ENCODE assay signal across 15 cellular contexts in the genomic region with DNA sequence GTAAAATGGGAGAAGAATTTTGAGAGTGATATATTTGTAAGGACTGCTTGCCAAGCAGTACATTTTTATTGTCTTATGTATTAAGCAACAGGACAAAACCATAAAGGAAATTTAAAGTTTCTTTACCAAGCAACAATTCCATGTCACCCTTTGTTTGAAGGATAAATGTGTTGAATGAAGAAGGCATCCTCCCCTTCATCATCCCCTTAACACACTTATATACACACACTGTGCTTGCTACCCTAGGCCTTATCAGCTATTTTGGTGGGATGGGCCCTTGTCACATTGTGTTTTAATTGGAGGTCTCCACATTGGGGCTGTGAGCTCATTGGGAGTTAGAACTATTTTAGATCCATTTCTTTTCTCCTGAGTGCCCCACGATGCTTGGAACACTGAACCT. TPM values are rescaled to one million over a fixed set of nuclear protein-coding genes. Genes with fewer than 3 reads are reported as not detected.
DNase-seq lines count a peak whose midpoint lies in the region; ATAC-seq and TF ChIP-seq lines count a peak whose summit lies in the region.
"Had no signal": no experiment of that assay in that cellular context is flagged by ENCODE, and none has a peak within 500 bp of the region (broad histone marks: within the 10 kb centered on the region; RNA-seq: fewer than 3 reads in every experiment).

No MANE protein-coding gene starts in this region.

- H3K27ac ChIP-seq in breast epithelium, result no peak overlapping the region
- H3K27ac ChIP-seq in gastroesophageal sphincter, result peak overlapping the region in 3 of 4 donors; percentile 83 to 90 (median 87)
- no peak overlapping the region for H3K27ac ChIP-seq in thoracic aorta

- H3K36me3 Mint-ChIP-seq in MCF 10A (ENCODE audit: insufficient read depth, unreplicated experiment), result peaks cover 6% of the 10 kb centered on the region

- no peaks in the 10 kb centered on the region for H3K36me3 ChIP-seq in breast epithelium
- peaks cover 13% of the 10 kb centered on the region for H3K36me3 ChIP-seq in NT2/D1 (ENCODE audit: insufficient read depth, insufficient read length, low read length)
- no peaks in the 10 kb centered on the region for H3K36me3 ChIP-seq in gastroesophageal sphincter
- no peaks in the 10 kb centered on the region for H3K36me3 ChIP-seq in thoracic aorta
- H3K36me3 ChIP-seq: tibial nerve had no signal

- peak overlapping the region; percentile 68 for H3K4me3 Mint-ChIP-seq in MCF 10A (ENCODE audit: unreplicated experiment)

- intact Hi-C loops in MCF 10A (cut with micrococcal nuclease) (no loop called here), breast epithelium (cut with DNase I; ENCODE audit: low total_unique reads) (no loop called here)

- H3K9ac ChIP-seq in NT2/D1 (ENCODE audit: insufficient read length, low read depth), result peak overlapping the region; percentile 37

- peaks cover 2% of the 10 kb centered on the region for H3K27me3 Mint-ChIP-seq in MCF 10A (ENCODE audit: insufficient read depth, unreplicated experiment)

- TF ChIP-seq EP300 in gastroesophageal sphincter (IDR thresholded peaks at IDR 0.05), result no peak

- no peak for DNase-seq in MCF 10A (ENCODE audit: unreplicated experiment)
- no peak for DNase-seq in breast epithelium (ENCODE audit: low spot score in 2 of 2)
- no peak for DNase-seq in NT2/D1 (ENCODE audit: low read depth, low spot score)
- no peak for DNase-seq in thoracic aorta (ENCODE audit: low spot score)
- DNase-seq in NCI-H1048 (lab: John Stamatoyannopoulos, UW), result no peak
- no peak for DNase-seq in GM10248 (ENCODE audit: extremely low spot score)
- DNase-seq: activated naive CD4-positive, alpha-beta T cell treated with Interleukin-2 at 50 U/mL for 16 hours; C1 segment of cervical spinal cord; cortex of kidney; KG1; retina had no signal

- H3K9me3 ChIP-seq in breast epithelium, result peaks cover under 1 to 15% of the 10 kb centered on the region in 2 donors
- peaks cover 10% of the 10 kb centered on the region; the same call in 1 of the 2 replicates for H3K9me3 ChIP-seq in NT2/D1 (ENCODE audit: insufficient read depth, low read length)
- H3K9me3 ChIP-seq in gastroesophageal sphincter, result peaks cover 0 to 10% (median under 1%) of the 10 kb centered on the region in 3 donors
- H3K9me3 ChIP-seq in thoracic aorta, result no peaks in the 10 kb centered on the region

- CTCF ChIA-PET in MCF 10A (lab: Yijun Ruan, JAX) (interaction anchor here (0.5 to 4.5 kb wide), 3 partner anchors 63 to 226 kb away, joined by 3 to 25 read pairs (median 17); no protein-coding TSS in a partner anchor), GM10248 (lab: Yijun Ruan, JAX) (interaction anchor here (0.9 to 3.1 kb wide), 5 partner anchors 35 to 63 kb away, joined by 3 to 16 read pairs (median 5); no protein-coding TSS in a partner anchor)

- WGBS in gastroesophageal sphincter (ENCODE audit: low coverage in 1 of 2), 2 donors, result 67 to 83% methylated on average over 1 of the region's 1 CpG

- H3K27me3 ChIP-seq in breast epithelium (no peaks in the 10 kb centered on the region), NT2/D1 (ENCODE audit: insufficient read depth, insufficient read length) (no peaks in the 10 kb centered on the region), gastroesophageal sphincter (no peaks in the 10 kb centered on the region), thoracic aorta (replicated peaks; ENCODE audit: insufficient read depth) (no peaks in the 10 kb centered on the region)
- H3K27me3 ChIP-seq: tibial nerve had no signal

- TF ChIP-seq CTCF in MCF 10A (IDR thresholded peaks at IDR 0.05; ENCODE audit: unreplicated experiment) (no peak), breast epithelium (IDR thresholded peaks at IDR 0.05) (no peak), gastroesophageal sphincter (IDR thresholded peaks at IDR 0.05) (no peak), thoracic aorta (IDR thresholded peaks at IDR 0.05) (no peak), GM10248 (IDR thresholded peaks at IDR 0.05; ENCODE audit: control extremely low read depth, extremely low read depth, low read depth, missing control alignments) (no peak)

- POLR2A ChIA-PET in MCF 10A (lab: Yijun Ruan, JAX), result interaction anchor here (0.5 to 3.0 kb wide), 7 partner anchors 10 to 1109 kb away, joined by 3 to 18 read pairs (median 4); no protein-coding TSS in a partner anchor
- POLR2A ChIA-PET in GM10248 (lab: Yijun Ruan, JAX), result no interaction called here

- H3K27ac Mint-ChIP-seq in MCF 10A (ENCODE audit: low read depth, unreplicated experiment), result peak overlapping the region; percentile 59

- no peaks in the 10 kb centered on the region for H3K4me1 ChIP-seq in breast epithelium
- peaks cover 23% of the 10 kb centered on the region for H3K4me1 ChIP-seq in NT2/D1 (ENCODE audit: insufficient read depth, insufficient read length)
- H3K4me1 ChIP-seq in gastroesophageal sphincter, result peaks cover 6 to 60% (median 8%) of the 10 kb centered on the region in 3 donors
- H3K4me1 ChIP-seq in thoracic aorta (ENCODE audit: control insufficient read depth in 1 of 2, low read depth in 2 of 2), result peaks cover 4 to 40% of the 10 kb centered on the region in 2 donors

- BruUV-seq in MCF 10A (replicated peaks; lab: Mats Ljungman, UMichigan), result no TSS peak

- H3K4me3 ChIP-seq in breast epithelium (no peak overlapping the region), NT2/D1 (ENCODE audit: insufficient read length, low read depth) (peak overlapping the region; percentile 88), gastroesophageal sphincter (no peak overlapping the region), thoracic aorta (peak overlapping the region; percentile 79)

- no peaks in the 10 kb centered on the region for H3K9me3 Mint-ChIP-seq in MCF 10A (ENCODE audit: unreplicated experiment)

- no peak for ATAC-seq in gastroesophageal sphincter
- ATAC-seq in thoracic aorta (ENCODE audit: insufficient number of reproducible peaks, low FRiP score, low read depth), result no peak
- no peak for ATAC-seq in GM21529 (IDR thresholded peaks at IDR 0.05; ENCODE audit: unreplicated experiment)
- ATAC-seq: Panc1 had no signal

- TF ChIP-seq POLR2A in breast epithelium (IDR thresholded peaks at IDR 0.05), result no peak
- no peak for TF ChIP-seq POLR2A in gastroesophageal sphincter (IDR thresholded peaks at IDR 0.05)

- peaks cover 13% of the 10 kb centered on the region for H3K4me1 Mint-ChIP-seq in MCF 10A (ENCODE audit: insufficient read depth, unreplicated experiment)

RNA-seq across cellular contexts. Expression of a gene that starts 1.9 kb away (rescaled TPM):
- total RNA-seq in MCF 10A (2022) (10.5 and 16.4 TPM in 2 replicates), breast epithelium (1 to 10 TPM; 6.6 to 7.5 (median 7.5) TPM), gastroesophageal sphincter (10 to 100 TPM in 2 of 4 donors, 1 to 10 TPM in 2; 9.7 to 18.2 (median 12.7) TPM), thoracic aorta (1 to 10 TPM; 6.5 to 8.8 TPM)

Comparison
In these comparisons a context has a peak if more than half of its experiments do, and no peak if none do; other contexts are left out.
1. H3K27ac ChIP-seq: peak in gastroesophageal sphincter (3 of 4); none in breast epithelium (0 of 2) and thoracic aorta (0 of 2).
2. H3K4me3 ChIP-seq: peak in NT2/D1 (single experiment) and thoracic aorta (single experiment); none in breast epithelium (0 of 3) and gastroesophageal sphincter (0 of 2).